ENCODE assay signal across 10 cellular contexts in genomic region chr15:53833134-53833624, GRCh38.
A peak's percentile ranks its signal among the peaks of the same experiment; 100 is the strongest.
DNase-seq lines count a peak whose midpoint lies in the region; ATAC-seq and TF ChIP-seq lines count a peak whose summit lies in the region.
"Had no signal": no experiment of that assay in that cellular context is flagged by ENCODE, and none has a peak within 500 bp of the region (broad histone marks: within the 10 kb centered on the region; RNA-seq: fewer than 3 reads in every experiment).

No MANE protein-coding gene starts in this region.

- H3K4me3 ChIP-seq in breast epithelium (no peak overlapping the region), right lobe of liver (no peak overlapping the region)
- H3K4me3 ChIP-seq: Peyer's patch had no signal

- H3K36me3 ChIP-seq in breast epithelium (no peaks in the 10 kb centered on the region), right lobe of liver (no peaks in the 10 kb centered on the region)
- H3K36me3 ChIP-seq: Peyer's patch had no signal

- in situ Hi-C loops in T47D (cut with HindIII; ENCODE audit: low pct_unique_long_range_greater_than_20kb, low sequenced_read_pairs) = no loop called here

- H3K27me3 ChIP-seq in breast epithelium (no peaks in the 10 kb centered on the region), right lobe of liver (no peaks in the 10 kb centered on the region)
- H3K27me3 ChIP-seq: Peyer's patch had no signal

- intact Hi-C loops in breast epithelium (cut with DNase I; ENCODE audit: low total_unique reads) = no loop called here
- intact Hi-C loops in right lobe of liver (cut with DNase I) = no loop called here

- no peaks in the 10 kb centered on the region for H3K9me3 ChIP-seq in breast epithelium
- H3K9me3 ChIP-seq in right lobe of liver = no peaks in the 10 kb centered on the region
- H3K9me3 ChIP-seq: Peyer's patch had no signal

- ATAC-seq in right lobe of liver (peak in 3 of 4 donors; percentile 19 to 58 (median 40)), HG03108 (IDR thresholded peaks at IDR 0.05; ENCODE audit: unreplicated experiment) (no peak), GM19397 (IDR thresholded peaks at IDR 0.05; ENCODE audit: unreplicated experiment) (no peak)

- TF ChIP-seq CTCF in breast epithelium (IDR thresholded peaks at IDR 0.05) (no peak), right lobe of liver (IDR thresholded peaks at IDR 0.05) (no peak)

- WGBS in right lobe of liver (ENCODE audit: insufficient coverage, low coverage, low lambda C conversion rate, missing lambda C conversion rate) = 26% methylated on average over 4 of the region's 4 CpGs

- no peak overlapping the region for H3K27ac ChIP-seq in breast epithelium
- H3K27ac ChIP-seq in right lobe of liver = no peak overlapping the region
- H3K27ac ChIP-seq: Peyer's patch had no signal

- peak; percentile 6 to 73 for DNase-seq in T47D (ENCODE audit: low read depth in 1 of 2, low spot score in 1 of 2)
- DNase-seq in breast epithelium (ENCODE audit: low spot score in 2 of 2) = no peak
- DNase-seq in cerebellum (ENCODE audit: low spot score) = peak; percentile 63
- DNase-seq in right lobe of liver = no peak
- no peak for DNase-seq in dermis blood vessel endothelial cell
- no peak for DNase-seq in amniotic stem cell (lab: John Stamatoyannopoulos, UW)
- DNase-seq: naive B cell, Peyer's patch had no signal

- H3K4me1 ChIP-seq in breast epithelium = no peaks in the 10 kb centered on the region
- H3K4me1 ChIP-seq in right lobe of liver = no peaks in the 10 kb centered on the region
- H3K4me1 ChIP-seq: Peyer's patch had no signal

- no peak for TF ChIP-seq POLR2A in breast epithelium (IDR thresholded peaks at IDR 0.05)
- no peak for TF ChIP-seq POLR2A in right lobe of liver (IDR thresholded peaks at IDR 0.05)

Comparison
In these comparisons a context has a peak if more than half of its experiments do, and no peak if none do; other contexts are left out.
1. DNase-seq: peak in T47D (2 of 2) and cerebellum (single experiment); none in breast epithelium (0 of 2), right lobe of liver (0 of 3), dermis blood vessel endothelial cell (single experiment) and amniotic stem cell (single experiment).
2. ATAC-seq: peak in right lobe of liver (3 of 4); none in HG03108 (single experiment) and GM19397 (single experiment).